In genomic region chr19:56112313-56112709, GRCh38 we compare ENCODE assay signal across 1 cellular context.
TF ChIP-seq lines count a peak whose summit lies in the region.

No MANE protein-coding gene starts in this region.

TF ChIP-seq in HEK293, 187 proteins besides CTCF, POLR2A, EP300 and RAD21 (continued from another document):
- TF ChIP-seq ZNF660 (tag by site-specific recombination; IDR thresholded peaks at IDR 0.05) (no peak), ATF2 (tag by site-specific recombination; IDR thresholded peaks at IDR 0.05; ENCODE audit: low read depth) (no peak), ZNF37A (tag by site-specific recombination; IDR thresholded peaks at IDR 0.05) (no peak), ZNF311 (tag by site-specific recombination; IDR thresholded peaks at IDR 0.05; ENCODE audit: borderline replicate concordance) (no peak), ZNF146 (tag by site-specific recombination; IDR thresholded peaks at IDR 0.05) (no peak), SP2 (tag by site-specific recombination; IDR thresholded peaks at IDR 0.05) (0 out of 2 replicates have a peak, but pooled peaks have one; percentile 17)
- TF ChIP-seq, protein P1, sequence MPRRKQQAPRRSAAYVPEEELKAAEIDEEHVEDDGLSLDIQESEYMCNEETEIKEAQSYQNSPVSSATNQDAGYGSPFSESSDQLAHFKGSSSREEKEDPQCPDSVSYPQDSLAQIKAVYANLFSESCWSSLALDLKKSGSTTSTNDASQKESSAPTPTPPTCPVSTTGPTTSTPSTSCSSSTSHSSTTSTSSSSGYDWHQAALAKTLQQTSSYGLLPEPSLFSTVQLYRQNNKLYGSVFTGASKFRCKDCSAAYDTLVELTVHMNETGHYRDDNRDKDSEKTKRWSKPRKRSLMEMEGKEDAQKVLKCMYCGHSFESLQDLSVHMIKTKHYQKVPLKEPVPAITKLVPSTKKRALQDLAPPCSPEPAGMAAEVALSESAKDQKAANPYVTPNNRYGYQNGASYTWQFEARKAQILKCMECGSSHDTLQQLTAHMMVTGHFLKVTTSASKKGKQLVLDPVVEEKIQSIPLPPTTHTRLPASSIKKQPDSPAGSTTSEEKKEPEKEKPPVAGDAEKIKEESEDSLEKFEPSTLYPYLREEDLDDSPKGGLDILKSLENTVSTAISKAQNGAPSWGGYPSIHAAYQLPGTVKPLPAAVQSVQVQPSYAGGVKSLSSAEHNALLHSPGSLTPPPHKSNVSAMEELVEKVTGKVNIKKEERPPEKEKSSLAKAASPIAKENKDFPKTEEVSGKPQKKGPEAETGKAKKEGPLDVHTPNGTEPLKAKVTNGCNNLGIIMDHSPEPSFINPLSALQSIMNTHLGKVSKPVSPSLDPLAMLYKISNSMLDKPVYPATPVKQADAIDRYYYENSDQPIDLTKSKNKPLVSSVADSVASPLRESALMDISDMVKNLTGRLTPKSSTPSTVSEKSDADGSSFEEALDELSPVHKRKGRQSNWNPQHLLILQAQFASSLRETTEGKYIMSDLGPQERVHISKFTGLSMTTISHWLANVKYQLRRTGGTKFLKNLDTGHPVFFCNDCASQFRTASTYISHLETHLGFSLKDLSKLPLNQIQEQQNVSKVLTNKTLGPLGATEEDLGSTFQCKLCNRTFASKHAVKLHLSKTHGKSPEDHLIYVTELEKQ (tag by site-specific recombination; IDR thresholded peaks at IDR 0.05; ENCODE audit: borderline replicate concordance) = no peak
